ENCODE assay signal across 1 cellular context in genomic region chr15:50424066-50424890, GRCh38.
TF ChIP-seq lines count a peak whose summit lies in the region.

USP8 (plus strand) TSS chr15:50424405; CDS start chr15:50439074, 14,669 bp downstream.

TF ChIP-seq in HepG2, 621 proteins besides CTCF, POLR2A, EP300 and RAD21 (continued from another document and continues in another):
- TF ChIP-seq ZNF101 (CRISPR knock-in tag; IDR thresholded peaks at IDR 0.05; ENCODE audit: borderline replicate concordance, low read depth) (no peak), ZNF563 (CRISPR knock-in tag; IDR thresholded peaks at IDR 0.05) (peak; percentile 44; the same call in 1 of the 2 replicates), TSC22D2 (CRISPR knock-in tag; IDR thresholded peaks at IDR 0.05; ENCODE audit: borderline replicate concordance) (peak; percentile 84; the same call in 1 of the 2 replicates), ZNF337 (CRISPR knock-in tag; IDR thresholded peaks at IDR 0.05; ENCODE audit: borderline replicate concordance, low read depth) (no peak), NCOA2 (CRISPR knock-in tag; IDR thresholded peaks at IDR 0.05) (peak; percentile 52; the same call in 1 of the 2 replicates), PAF1 (CRISPR knock-in tag; IDR thresholded peaks at IDR 0.05) (no peak), ZMYM4 (CRISPR knock-in tag; IDR thresholded peaks at IDR 0.05) (peak; percentile 96), SAFB2 (CRISPR knock-in tag; IDR thresholded peaks at IDR 0.05; ENCODE audit: borderline replicate concordance, low read depth) (0 out of 2 replicates have a peak, but pooled peaks have one; percentile 61), HOXA3 (CRISPR knock-in tag; IDR thresholded peaks at IDR 0.05) (peak; percentile 94), TBL1XR1 (IDR thresholded peaks at IDR 0.05; ENCODE audit: borderline replicate concordance, low read length, partially characterized antibody) (peak; percentile 31), HNRNPL (IDR thresholded peaks at IDR 0.05; ENCODE audit: low read depth, low read length) (0 out of 2 replicates have a peak, but pooled peaks have one; percentile 37), ZFP36L1 (CRISPR knock-in tag; IDR thresholded peaks at IDR 0.05) (no peak), ZBTB7B (CRISPR knock-in tag; IDR thresholded peaks at IDR 0.05) (peak; percentile 52; the same call in 1 of the 2 replicates), THAP7 (CRISPR knock-in tag; IDR thresholded peaks at IDR 0.05) (peak; percentile 27), ZFYVE20 (CRISPR knock-in tag; IDR thresholded peaks at IDR 0.05; ENCODE audit: borderline replicate concordance, low read depth) (no peak), ZSCAN12 (CRISPR knock-in tag; IDR thresholded peaks at IDR 0.05) (no peak), ZNF598 (CRISPR knock-in tag; IDR thresholded peaks at IDR 0.05; ENCODE audit: borderline replicate concordance) (no peak), SP140L (CRISPR knock-in tag; IDR thresholded peaks at IDR 0.05; ENCODE audit: borderline replicate concordance) (no peak), PATZ1 (CRISPR knock-in tag; IDR thresholded peaks at IDR 0.05) (peak; percentile 77; the same call in 1 of the 2 replicates), CSRNP1 (CRISPR knock-in tag; IDR thresholded peaks at IDR 0.05) (no peak), ZBTB42 (CRISPR knock-in tag; IDR thresholded peaks at IDR 0.05) (no peak; the same call in 1 of the 2 replicates), PHF20 (CRISPR knock-in tag; IDR thresholded peaks at IDR 0.05) (peak; percentile 92), KLF16 (CRISPR knock-in tag; IDR thresholded peaks at IDR 0.05) (peak in 1 of 2 experiments; percentile 52; a peak in 2 of 4 replicates), GATAD2A (CRISPR knock-in tag; IDR thresholded peaks at IDR 0.05) (peak; percentile 69; the same call in 1 of the 2 replicates), SKI (IDR thresholded peaks at IDR 0.05; ENCODE audit: partially characterized antibody) (no peak), ZNF251 (CRISPR knock-in tag; IDR thresholded peaks at IDR 0.05) (no peak), NAIF1 (CRISPR knock-in tag; IDR thresholded peaks at IDR 0.05; ENCODE audit: borderline replicate concordance) (peak; percentile 94), RBM39 (IDR thresholded peaks at IDR 0.05; ENCODE audit: low read depth, low read length, poor library complexity, severe bottlenecking) (peak; percentile 80), ZNF564 (CRISPR knock-in tag; IDR thresholded peaks at IDR 0.05) (no peak; the same call in 1 of the 2 replicates), NCOA1 (CRISPR knock-in tag; IDR thresholded peaks at IDR 0.05) (no peak), NFKBIZ (CRISPR knock-in tag; IDR thresholded peaks at IDR 0.05) (0 out of 2 replicates have a peak, but pooled peaks have one; percentile 21), NR2F6 (IDR thresholded peaks at IDR 0.05) (no peak), NR2F6 (CRISPR knock-in tag; IDR thresholded peaks at IDR 0.05) (peak; percentile 49; the same call in 1 of the 2 replicates), DPF2 (CRISPR knock-in tag; IDR thresholded peaks at IDR 0.05; ENCODE audit: borderline replicate concordance, low read depth) (no peak), ZNF10 (CRISPR knock-in tag; IDR thresholded peaks at IDR 0.05; ENCODE audit: borderline replicate concordance, low read depth) (no peak), ZNF646 (CRISPR knock-in tag; IDR thresholded peaks at IDR 0.05) (no peak)
- TF ChIP-seq, protein P1, sequence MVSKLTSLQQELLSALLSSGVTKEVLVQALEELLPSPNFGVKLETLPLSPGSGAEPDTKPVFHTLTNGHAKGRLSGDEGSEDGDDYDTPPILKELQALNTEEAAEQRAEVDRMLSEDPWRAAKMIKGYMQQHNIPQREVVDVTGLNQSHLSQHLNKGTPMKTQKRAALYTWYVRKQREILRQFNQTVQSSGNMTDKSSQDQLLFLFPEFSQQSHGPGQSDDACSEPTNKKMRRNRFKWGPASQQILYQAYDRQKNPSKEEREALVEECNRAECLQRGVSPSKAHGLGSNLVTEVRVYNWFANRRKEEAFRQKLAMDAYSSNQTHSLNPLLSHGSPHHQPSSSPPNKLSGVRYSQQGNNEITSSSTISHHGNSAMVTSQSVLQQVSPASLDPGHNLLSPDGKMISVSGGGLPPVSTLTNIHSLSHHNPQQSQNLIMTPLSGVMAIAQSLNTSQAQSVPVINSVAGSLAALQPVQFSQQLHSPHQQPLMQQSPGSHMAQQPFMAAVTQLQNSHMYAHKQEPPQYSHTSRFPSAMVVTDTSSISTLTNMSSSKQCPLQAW (CRISPR knock-in tag; IDR thresholded peaks at IDR 0.05), result peak; percentile 94
- TF ChIP-seq, protein P2, sequence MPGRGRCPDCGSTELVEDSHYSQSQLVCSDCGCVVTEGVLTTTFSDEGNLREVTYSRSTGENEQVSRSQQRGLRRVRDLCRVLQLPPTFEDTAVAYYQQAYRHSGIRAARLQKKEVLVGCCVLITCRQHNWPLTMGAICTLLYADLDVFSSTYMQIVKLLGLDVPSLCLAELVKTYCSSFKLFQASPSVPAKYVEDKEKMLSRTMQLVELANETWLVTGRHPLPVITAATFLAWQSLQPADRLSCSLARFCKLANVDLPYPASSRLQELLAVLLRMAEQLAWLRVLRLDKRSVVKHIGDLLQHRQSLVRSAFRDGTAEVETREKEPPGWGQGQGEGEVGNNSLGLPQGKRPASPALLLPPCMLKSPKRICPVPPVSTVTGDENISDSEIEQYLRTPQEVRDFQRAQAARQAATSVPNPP (CRISPR knock-in tag; IDR thresholded peaks at IDR 0.05), result no peak
- TF ChIP-seq, protein P3, sequence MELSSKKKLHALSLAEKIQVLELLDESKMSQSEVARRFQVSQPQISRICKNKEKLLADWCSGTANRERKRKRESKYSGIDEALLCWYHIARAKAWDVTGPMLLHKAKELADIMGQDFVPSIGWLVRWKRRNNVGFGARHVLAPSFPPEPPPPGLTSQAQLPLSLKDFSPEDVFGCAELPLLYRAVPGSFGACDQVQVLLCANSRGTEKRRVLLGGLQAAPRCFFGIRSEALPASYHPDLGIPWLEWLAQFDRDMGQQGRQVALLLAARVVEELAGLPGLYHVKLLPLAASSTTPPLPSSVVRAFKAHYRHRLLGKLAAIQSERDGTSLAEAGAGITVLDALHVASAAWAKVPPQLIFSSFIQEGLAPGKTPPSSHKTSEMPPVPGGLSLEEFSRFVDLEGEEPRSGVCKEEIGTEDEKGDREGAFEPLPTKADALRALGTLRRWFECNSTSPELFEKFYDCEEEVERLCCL (CRISPR knock-in tag; IDR thresholded peaks at IDR 0.05; ENCODE audit: borderline replicate concordance), result no peak
- TF ChIP-seq, protein P4, sequence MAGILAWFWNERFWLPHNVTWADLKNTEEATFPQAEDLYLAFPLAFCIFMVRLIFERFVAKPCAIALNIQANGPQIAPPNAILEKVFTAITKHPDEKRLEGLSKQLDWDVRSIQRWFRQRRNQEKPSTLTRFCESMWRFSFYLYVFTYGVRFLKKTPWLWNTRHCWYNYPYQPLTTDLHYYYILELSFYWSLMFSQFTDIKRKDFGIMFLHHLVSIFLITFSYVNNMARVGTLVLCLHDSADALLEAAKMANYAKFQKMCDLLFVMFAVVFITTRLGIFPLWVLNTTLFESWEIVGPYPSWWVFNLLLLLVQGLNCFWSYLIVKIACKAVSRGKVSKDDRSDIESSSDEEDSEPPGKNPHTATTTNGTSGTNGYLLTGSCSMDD (CRISPR knock-in tag; IDR thresholded peaks at IDR 0.05), result no peak
- TF ChIP-seq, protein P5, sequence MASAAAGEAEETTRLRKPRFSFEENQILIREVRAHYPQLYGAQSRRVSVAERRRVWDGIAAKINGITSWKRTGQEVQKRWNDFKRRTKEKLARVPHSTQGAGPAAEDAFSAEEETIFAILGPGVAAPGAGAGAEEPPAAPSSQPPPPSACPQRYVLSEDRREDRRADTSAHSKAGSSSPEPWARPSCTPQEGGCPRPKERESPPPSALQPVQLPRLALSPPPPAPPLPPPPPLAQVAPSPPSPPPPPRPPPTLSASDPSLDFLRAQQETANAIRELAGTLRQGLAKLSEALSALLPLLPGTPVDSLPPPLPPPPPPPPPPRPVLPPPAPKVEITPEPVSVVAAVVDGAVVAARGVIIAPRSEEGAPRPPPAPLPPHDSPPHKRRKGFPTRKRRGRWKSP (CRISPR knock-in tag; IDR thresholded peaks at IDR 0.05), result no peak
- TF ChIP-seq, protein P6, sequence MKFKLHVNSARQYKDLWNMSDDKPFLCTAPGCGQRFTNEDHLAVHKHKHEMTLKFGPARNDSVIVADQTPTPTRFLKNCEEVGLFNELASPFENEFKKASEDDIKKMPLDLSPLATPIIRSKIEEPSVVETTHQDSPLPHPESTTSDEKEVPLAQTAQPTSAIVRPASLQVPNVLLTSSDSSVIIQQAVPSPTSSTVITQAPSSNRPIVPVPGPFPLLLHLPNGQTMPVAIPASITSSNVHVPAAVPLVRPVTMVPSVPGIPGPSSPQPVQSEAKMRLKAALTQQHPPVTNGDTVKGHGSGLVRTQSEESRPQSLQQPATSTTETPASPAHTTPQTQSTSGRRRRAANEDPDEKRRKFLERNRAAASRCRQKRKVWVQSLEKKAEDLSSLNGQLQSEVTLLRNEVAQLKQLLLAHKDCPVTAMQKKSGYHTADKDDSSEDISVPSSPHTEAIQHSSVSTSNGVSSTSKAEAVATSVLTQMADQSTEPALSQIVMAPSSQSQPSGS (CRISPR knock-in tag; IDR thresholded peaks at IDR 0.05), result peak; percentile 66
